ENCODE assay signal across 9 cellular contexts in genomic region chr5:61658592-61659008, GRCh38.
DNase-seq lines count a peak whose midpoint lies in the region; TF ChIP-seq lines count a peak whose summit lies in the region.
"Had no signal": no experiment of that assay in that cellular context is flagged by ENCODE, and none has a peak within 500 bp of the region (broad histone marks: within the 10 kb centered on the region; RNA-seq: fewer than 3 reads in every experiment).

No MANE protein-coding gene starts in this region.

- peak overlapping the region; percentile 41 for H3K27ac ChIP-seq in hepatocyte
- H3K27ac ChIP-seq in sigmoid colon: no peak overlapping the region
- H3K27ac ChIP-seq: skin epidermis had no signal

- no peaks in the 10 kb centered on the region for H3K27me3 ChIP-seq in hepatocyte
- no peaks in the 10 kb centered on the region for H3K27me3 ChIP-seq in sigmoid colon

- no peak for TF ChIP-seq POLR2A in sigmoid colon (IDR thresholded peaks at IDR 0.05)

- H3K4me3 ChIP-seq in HFF-Myc (replicated peaks; ENCODE audit: low read depth, low read length) (no peak overlapping the region), hepatocyte (no peak overlapping the region), sigmoid colon (no peak overlapping the region)
- H3K4me3 ChIP-seq: skin epidermis had no signal

- WGBS in hepatocyte (ENCODE audit: low lambda C conversion rate, missing lambda C conversion rate): 39% methylated on average over 9 of the region's 9 CpGs
- WGBS in sigmoid colon, 2 donors: 38 to 39% methylated on average over 9 of the region's 9 CpGs

- POLR2A ChIA-PET in GM10248 (lab: Yijun Ruan, JAX): no interaction called here

- no peaks in the 10 kb centered on the region for H3K79me2 ChIP-seq in hepatocyte

- peak; percentile 75 for DNase-seq in GM10248 (ENCODE audit: extremely low spot score)
- peak; percentile 60 for DNase-seq in HFF-Myc (ENCODE audit: extremely low read depth, low read depth)
- DNase-seq in NCI-H1092 treated with DMSO at 0.1 percent for 48 hours (lab: John Stamatoyannopoulos, UW): peak; percentile 56
- DNase-seq in T follicular helper cell (ENCODE audit: low read depth): peak; percentile 70
- peak in 50 of 58 donors; percentile 6 to 84 (median 61) for DNase-seq in anterior cingulate cortex (lab: John Stamatoyannopoulos, UW)
- DNase-seq in hepatocyte (ENCODE audit: low spot score): peak; percentile 88
- peak; percentile 88 for DNase-seq in sigmoid colon
- DNase-seq in cerebellar nuclear complex (lab: John Stamatoyannopoulos, UW): no peak

- no peak overlapping the region for H2AFZ ChIP-seq in hepatocyte

- intact Hi-C loops in sigmoid colon (cut with DNase I): loop anchor here (5.0 to 10.0 kb wide), 4 partner anchors 274 to 714 kb away; partner anchors contain the start of genes ERCC8, NDUFAF2 and SMIM15

- no peak for TF ChIP-seq EP300 in sigmoid colon (IDR thresholded peaks at IDR 0.05)

- CTCF ChIA-PET in GM10248 (lab: Yijun Ruan, JAX): interaction anchor here (0.6 to 3.8 kb wide), 32 partner anchors 8 to 974 kb away, joined by 3 to 52 read pairs (median 5); no protein-coding TSS in a partner anchor

- H3K4me2 ChIP-seq in hepatocyte: no peak overlapping the region

- TF ChIP-seq CTCF in GM10248 (IDR thresholded peaks at IDR 0.05; ENCODE audit: control extremely low read depth, extremely low read depth, low read depth, missing control alignments) (peak; percentile 99), HFF-Myc (IDR thresholded peaks at IDR 0.05; ENCODE audit: low read depth, low read length, missing control alignments) (peak; percentile 91), hepatocyte (IDR thresholded peaks at IDR 0.05; ENCODE audit: poor library complexity) (peak; percentile 84), sigmoid colon (IDR thresholded peaks at IDR 0.05) (peak; percentile 71 to 91 (median 89))

- no peaks in the 10 kb centered on the region for H3K9me2 ChIP-seq in hepatocyte (replicated peaks; ENCODE audit: insufficient read depth)

- H3K9me3 ChIP-seq in hepatocyte (ENCODE audit: low read depth) (no peaks in the 10 kb centered on the region), sigmoid colon (no peaks in the 10 kb centered on the region)

- H3K36me3 ChIP-seq in hepatocyte (replicated peaks; ENCODE audit: insufficient read depth, low read depth) (no peaks in the 10 kb centered on the region), sigmoid colon (no peaks in the 10 kb centered on the region)

- no peaks in the 10 kb centered on the region for H4K20me1 ChIP-seq in hepatocyte (ENCODE audit: insufficient read depth, poor library complexity, severe bottlenecking)

- H3K4me1 ChIP-seq in hepatocyte (ENCODE audit: insufficient read depth) (no peaks in the 10 kb centered on the region), sigmoid colon (no peaks in the 10 kb centered on the region)

Comparison
In these comparisons a context has a peak if more than half of its experiments do, and no peak if none do; other contexts are left out.
1. DNase-seq: peak in GM10248 (single experiment), HFF-Myc (single experiment), NCI-H1092 treated with DMSO at 0.1 percent for 48 hours (single experiment), T follicular helper cell (single experiment), anterior cingulate cortex (50 of 58), hepatocyte (single experiment) and sigmoid colon (single experiment); none in cerebellar nuclear complex (0 of 2).
2. Peak in every context shown above with its lines, with median percentiles within 50 percentile points of each other: CTCF ChIP-seq.